Comparison of ENCODE assay signal across 15 cellular contexts in genomic region chr6:88262372-88262771, GRCh38.
"Had no signal": no experiment of that assay in that cellular context is flagged by ENCODE, and none has a peak within 500 bp of the region (broad histone marks: within the 10 kb centered on the region; RNA-seq: fewer than 3 reads in every experiment).

No MANE protein-coding gene starts in this region.

- H3K4me1 ChIP-seq: esophagus muscularis mucosa, psoas muscle, right lobe of liver, transverse colon had no signal

- H3K27ac ChIP-seq: coronary artery, esophagus muscularis mucosa, psoas muscle, right lobe of liver, transverse colon had no signal

- H3K36me3 ChIP-seq: esophagus muscularis mucosa, right lobe of liver, transverse colon had no signal

- H3K4me3 ChIP-seq: coronary artery, esophagus muscularis mucosa, psoas muscle, right lobe of liver, transverse colon had no signal

- DNase-seq: activated B cell treated with CpG ODN at 0.5 μM for 24 hours; activated CD4-positive, alpha-beta T cell treated with anti-CD3 and anti-CD28 coated beads for 48 hours; activated CD8-positive, alpha-beta memory T cell treated with anti-CD3 and anti-CD28 coated beads, Interleukin-2, amount 50 U/mL, for 48 hours; activated gamma-delta T cell treated with Interleukin-2 at 50 U/mL for 16 hours; activated T-cell treated with anti-CD3 and anti-CD28 coated beads, Interleukin-2, amount 50 U/mL, for 72 hours; amygdala; effector CD4-positive, alpha-beta T cell; kidney glomerular epithelial cell; midbrain; psoas muscle; right lobe of liver; stimulated activated naive CD8-positive, alpha-beta T cell treated with anti-CD3 and anti-CD28 coated beads, Interleukin-15, Interleukin-2, amounts not matched to agents 100 U/mL and 50 U/mL, for 24 hours; transverse colon had no signal

- ATAC-seq: activated T-cell treated with anti-CD3 and anti-CD28 coated beads, Interleukin-2, amount 50 U/mL, for 72 hours; psoas muscle; right lobe of liver; stimulated activated naive CD8-positive, alpha-beta T cell treated with anti-CD3 and anti-CD28 coated beads, Interleukin-15, Interleukin-2, amounts not matched to agents 100 U/mL and 50 U/mL, for 24 hours had no signal

- H3K9me3 ChIP-seq: psoas muscle, right lobe of liver, transverse colon had no signal

- H3K27me3 ChIP-seq: esophagus muscularis mucosa, right lobe of liver, transverse colon had no signal
